ENCODE assay signal across 29 cellular contexts in genomic region chr9:37259906-37260305, GRCh38.
"Had no signal": no experiment of that assay in that cellular context is flagged by ENCODE, and none has a peak within 500 bp of the region (broad histone marks: within the 10 kb centered on the region; RNA-seq: fewer than 3 reads in every experiment).

No MANE protein-coding gene starts in this region.

- H3K9me3 ChIP-seq: adrenal gland, breast epithelium, left ventricle myocardium inferior, thoracic aorta had no signal

- DNase-seq: activated CD4-positive, alpha-beta T cell treated with anti-CD3 and anti-CD28 coated beads for 1 hour; activated CD4-positive, alpha-beta T cell treated with anti-CD3 and anti-CD28 coated beads, Interleukin-2, amount 50 U/mL, for 1 hour; activated CD8-positive, alpha-beta T cell treated with anti-CD3 and anti-CD28 coated beads, Interleukin-2, amount 10 ng/mL, durations not matched to agents 7 days and 5 days; activated naive CD4-positive, alpha-beta T cell; activated T-cell treated with anti-CD3 and anti-CD28 coated beads, Interleukin-2, amount 50 U/mL, for 1 hour; adrenal gland; effector memory CD8-positive, alpha-beta T cell; glutamatergic neuron; immature natural killer cell; kidney glomerular epithelial cell; left ventricle myocardium inferior; retina; stimulated activated CD4-positive, alpha-beta T cell treated with anti-CD3 and anti-CD28 coated beads, Interleukin-2, amount 100 ng/mL, for 48 hours; stimulated activated CD8-positive, alpha-beta memory T cell treated with anti-CD3 and anti-CD28 coated beads, Interleukin-4, amount 100 ng/mL, for 48 hours; stimulated activated naive CD4-positive, alpha-beta T cell treated with Interleukin-2 at 50 U/mL for 16 hours had no signal

- H3K27ac ChIP-seq: adrenal gland, breast epithelium, hepatocyte, left ventricle myocardium inferior, thoracic aorta, VCaP had no signal

- H3K27me3 ChIP-seq: adrenal gland, breast epithelium, hepatocyte had no signal

- FAIRE-seq: colon, endothelial cell of umbilical vein had no signal

- H3K4me3 ChIP-seq: adrenal gland, breast epithelium, hepatocyte, left ventricle myocardium inferior, thoracic aorta had no signal

- H2AFZ ChIP-seq: hepatocyte had no signal

- H3K9me3 Mint-ChIP-seq: central memory CD8-positive, alpha-beta T cell; effector memory CD8-positive, alpha-beta T cell; immature natural killer cell; mesothelial cell of epicardium; natural killer cell treated with Interleukin-12 subunit alpha and Interleukin-12 subunit beta and Interleukin-15 and Interleukin-18, amount 100 ng/mL, for 72 hours; type B pancreatic cell had no signal

- H3K4me1 ChIP-seq: adrenal gland, breast epithelium, left ventricle myocardium inferior had no signal

- H3K27me3 Mint-ChIP-seq: activated naive CD8-positive, alpha-beta T cell; activated T-helper 17 cell treated with anti-CD3 and anti-CD28 coated beads, Interleukin-2, amount 50 U/mL, for 72 hours; central memory CD8-positive, alpha-beta T cell; effector memory CD8-positive, alpha-beta T cell; natural killer cell treated with Interleukin-12 subunit alpha and Interleukin-12 subunit beta and Interleukin-15 and Interleukin-18, amount 100 ng/mL, for 72 hours; progenitor cell of endocrine pancreas; type B pancreatic cell had no signal

- H3K36me3 ChIP-seq: adrenal gland, breast epithelium, left ventricle myocardium inferior, thoracic aorta had no signal

- H3K79me2 ChIP-seq: hepatocyte had no signal

- H3K4me3 Mint-ChIP-seq: activated CD8-positive, alpha-beta T cell treated with anti-CD3 and anti-CD28 coated beads, Interleukin-2, amount 10 ng/mL, durations not matched to agents 7 days and 5 days; activated naive CD8-positive, alpha-beta T cell; activated T-helper 17 cell treated with anti-CD3 and anti-CD28 coated beads, Interleukin-2, amount 50 U/mL, for 72 hours; central memory CD8-positive, alpha-beta T cell; effector memory CD8-positive, alpha-beta T cell; immature natural killer cell; mesothelial cell of epicardium; natural killer cell treated with Interleukin-12 subunit alpha and Interleukin-12 subunit beta and Interleukin-15 and Interleukin-18, amount 100 ng/mL, for 72 hours; type B pancreatic cell had no signal

- ATAC-seq: activated CD8-positive, alpha-beta T cell treated with anti-CD3 and anti-CD28 coated beads, Interleukin-2, amount 10 ng/mL, durations not matched to agents 7 days and 5 days; activated T-helper 17 cell treated with anti-CD3 and anti-CD28 coated beads, Interleukin-2, amount 50 U/mL, for 72 hours; effector memory CD8-positive, alpha-beta T cell; esophagus mucosa; natural killer cell treated with Interleukin-12 subunit alpha and Interleukin-12 subunit beta and Interleukin-15 and Interleukin-18, amount 100 ng/mL, for 72 hours had no signal

- H3K4me2 ChIP-seq: hepatocyte had no signal

- H3K27ac Mint-ChIP-seq: activated CD8-positive, alpha-beta T cell treated with anti-CD3 and anti-CD28 coated beads, Interleukin-2, amount 10 ng/mL, durations not matched to agents 7 days and 5 days; activated naive CD8-positive, alpha-beta T cell; activated T-helper 17 cell treated with anti-CD3 and anti-CD28 coated beads, Interleukin-2, amount 50 U/mL, for 72 hours; effector memory CD8-positive, alpha-beta T cell; mesothelial cell of epicardium; natural killer cell treated with Interleukin-12 subunit alpha and Interleukin-12 subunit beta and Interleukin-15 and Interleukin-18, amount 100 ng/mL, for 72 hours; progenitor cell of endocrine pancreas; type B pancreatic cell had no signal
